8 cellular contexts compared by ENCODE assay signal in the genomic region with DNA sequence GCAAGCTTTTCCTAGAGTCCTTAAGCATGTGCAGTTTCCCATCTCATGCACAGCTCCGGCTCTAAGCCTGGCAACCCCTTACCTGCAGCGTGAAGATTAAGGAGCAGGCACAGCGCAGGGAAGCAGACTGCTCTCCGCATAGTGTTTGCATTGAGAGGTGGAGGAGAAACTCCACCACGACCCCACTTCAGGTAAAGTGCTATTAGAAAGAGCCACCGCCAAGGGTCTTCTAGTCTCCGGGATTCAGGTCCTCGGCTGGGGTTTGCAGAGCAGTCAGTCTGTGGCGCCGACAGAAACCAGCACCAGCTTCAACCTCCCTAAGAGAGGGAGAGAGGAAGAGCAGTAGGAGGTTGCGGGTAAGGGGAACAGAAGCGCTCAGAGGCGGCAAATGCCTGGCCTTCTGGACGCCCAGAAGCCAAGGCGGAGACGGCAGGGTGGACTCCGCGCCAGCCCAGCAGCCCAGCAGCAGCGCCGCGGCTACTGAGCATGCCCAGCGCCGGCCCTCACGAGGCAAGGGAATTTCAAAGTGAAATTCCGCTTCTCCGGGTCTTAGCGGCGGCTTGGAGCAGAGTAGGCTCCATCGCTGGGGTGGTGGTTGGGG. TPM values are rescaled to one million over a fixed set of nuclear protein-coding genes. Genes with fewer than 3 reads are reported as not detected.
DNase-seq lines count a peak whose midpoint lies in the region; ATAC-seq and TF ChIP-seq lines count a peak whose summit lies in the region.

A gene with protein sequence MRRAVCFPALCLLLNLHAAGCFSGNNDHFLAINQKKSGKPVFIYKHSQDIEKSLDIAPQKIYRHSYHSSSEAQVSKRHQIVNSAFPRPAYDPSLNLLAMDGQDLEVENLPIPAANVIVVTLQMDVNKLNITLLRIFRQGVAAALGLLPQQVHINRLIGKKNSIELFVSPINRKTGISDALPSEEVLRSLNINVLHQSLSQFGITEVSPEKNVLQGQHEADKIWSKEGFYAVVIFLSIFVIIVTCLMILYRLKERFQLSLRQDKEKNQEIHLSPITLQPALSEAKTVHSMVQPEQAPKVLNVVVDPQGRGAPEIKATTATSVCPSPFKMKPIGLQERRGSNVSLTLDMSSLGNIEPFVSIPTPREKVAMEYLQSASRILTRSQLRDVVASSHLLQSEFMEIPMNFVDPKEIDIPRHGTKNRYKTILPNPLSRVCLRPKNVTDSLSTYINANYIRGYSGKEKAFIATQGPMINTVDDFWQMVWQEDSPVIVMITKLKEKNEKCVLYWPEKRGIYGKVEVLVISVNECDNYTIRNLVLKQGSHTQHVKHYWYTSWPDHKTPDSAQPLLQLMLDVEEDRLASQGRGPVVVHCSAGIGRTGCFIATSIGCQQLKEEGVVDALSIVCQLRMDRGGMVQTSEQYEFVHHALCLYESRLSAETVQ (minus strand): TSS at position 488 of the 601 bp plus-strand sequence. CDS start 348 bp downstream, at position 140.

- no peaks in the 10 kb centered on the region for H4K20me1 ChIP-seq in fibroblast of lung (ENCODE audit: control insufficient read depth, extremely low read depth, insufficient read depth, low read length)

- no peaks in the 10 kb centered on the region for H3K9me3 ChIP-seq in fibroblast of lung (ENCODE audit: control insufficient read depth, insufficient read depth, low read depth, low read length)

- H3K36me3 ChIP-seq in fibroblast of lung (ENCODE audit: control insufficient read depth, insufficient read depth, low read length) = no peaks in the 10 kb centered on the region

- no peak within 1 kb of the TSS for H3K9ac ChIP-seq in fibroblast of lung (ENCODE audit: insufficient read depth, low read length)

- ATAC-seq in HG02678 (IDR thresholded peaks at IDR 0.05; ENCODE audit: unreplicated experiment) (no peak), GM21515 (IDR thresholded peaks at IDR 0.05; ENCODE audit: unreplicated experiment) (no peak)

- DNase-seq in DMS153 treated with DMSO at 0.1 percent for 48 hours (lab: John Stamatoyannopoulos, UW; ENCODE audit: unreplicated experiment) = peak; percentile 27
- DNase-seq in NCI-H69 (lab: John Stamatoyannopoulos, UW) = peak; percentile 41
- no peak for DNase-seq in fibroblast of lung (ENCODE audit: low read depth in 2 of 2)
- DNase-seq in pons (ENCODE audit: low spot score) = peak; percentile 5
- DNase-seq in stimulated activated CD8-positive, alpha-beta memory T cell treated with anti-CD3 and anti-CD28 coated beads, Interleukin-4, amount 100 ng/mL, for 48 hours = no peak
- no peak for DNase-seq in SKM-1 treated with dmso at 0.1 percent for 144 hours (lab: John Stamatoyannopoulos, UW; ENCODE audit: unreplicated experiment)

- peak within 1 kb of the TSS; percentile 25 for H3K4me2 ChIP-seq in fibroblast of lung (ENCODE audit: extremely low read depth, insufficient read depth, low read length)

- no peaks in the 10 kb centered on the region for H3K4me1 ChIP-seq in fibroblast of lung (ENCODE audit: control insufficient read depth, extremely low read depth, insufficient read depth, low read length)

- TF ChIP-seq CTCF in fibroblast of lung (conservative IDR thresholded peaks at IDR 0.05 in 1 of 2, IDR thresholded peaks at IDR 0.05 in 1 of 2; ENCODE audit: low read depth in 1 of 2, low read length in 2 of 2) = no peak

- H3K4me3 ChIP-seq in fibroblast of lung (replicated peaks in 1 of 4; ENCODE audit: control extremely low read depth in 1 of 4, insufficient read depth in 1 of 4, low read depth in 3 of 4, low read length in 4 of 4) = no peak within 1 kb of the TSS

- peaks cover 5% of the 10 kb centered on the region for H3K27me3 ChIP-seq in fibroblast of lung (ENCODE audit: control insufficient read depth, insufficient read depth, low read length)

- H3K79me2 ChIP-seq in fibroblast of lung (ENCODE audit: control insufficient read depth, insufficient read depth, low read length) = no peaks in the 10 kb centered on the region

- no peak within 1 kb of the TSS for H3K27ac ChIP-seq in fibroblast of lung (ENCODE audit: insufficient read depth, low read length)

- H2AFZ ChIP-seq in fibroblast of lung (ENCODE audit: low read length) = no peak within 1 kb of the TSS

RNA-seq across cellular contexts. Expression of the gene that starts here (rescaled TPM):
- under 0.01 and 0.50 TPM in 2 replicates for total RNA-seq in fibroblast of lung
- 0.43 and 0.44 TPM in 2 replicates for polyA plus RNA-seq in fibroblast of lung
- polyA plus RNA-seq in fibroblast of lung (2012) = 0.14 and 0.21 TPM in 2 replicates
- not detected in 2 replicates for polyA minus RNA-seq in fibroblast of lung (ENCODE audit: low replicate concordance)

Comparison
In these comparisons a context has a peak if more than half of its experiments do, and no peak if none do; other contexts are left out.
1. DNase-seq: peak in DMS153 treated with DMSO at 0.1 percent for 48 hours (single experiment), NCI-H69 (single experiment) and pons (single experiment); none in fibroblast of lung (0 of 2), stimulated activated CD8-positive, alpha-beta memory T cell treated with anti-CD3 and anti-CD28 coated beads, Interleukin-4, amount 100 ng/mL, for 48 hours (single experiment) and SKM-1 treated with dmso at 0.1 percent for 144 hours (single experiment).